ENCODE assay signal across 6 cellular contexts in genomic region chr17:75271955-75272847, GRCh38. TPM values are rescaled to one million over a fixed set of nuclear protein-coding genes. Genes with fewer than 3 reads are reported as not detected.
DNase-seq lines count a peak whose midpoint lies in the region; ATAC-seq lines count a peak whose summit lies in the region.

No MANE protein-coding gene starts in this region.

- H3K4me1 Mint-ChIP-seq in naive thymus-derived CD8-positive, alpha-beta T cell: peaks cover 13 to 34% (median 28%) of the 10 kb centered on the region in 4 donors

- H3K27ac Mint-ChIP-seq in naive thymus-derived CD8-positive, alpha-beta T cell: peak overlapping the region; percentile 65 to 93 (median 90)

- H3K27me3 Mint-ChIP-seq in naive thymus-derived CD8-positive, alpha-beta T cell: no peaks in the 10 kb centered on the region

- peaks cover 0 to 9% (median 0%) of the 10 kb centered on the region in 3 donors for H3K36me3 Mint-ChIP-seq in naive thymus-derived CD8-positive, alpha-beta T cell

- no peaks in the 10 kb centered on the region for H3K9me3 Mint-ChIP-seq in naive thymus-derived CD8-positive, alpha-beta T cell

- no peak for ATAC-seq in naive thymus-derived CD8-positive, alpha-beta T cell
- ATAC-seq in HG03342 (IDR thresholded peaks at IDR 0.05; ENCODE audit: unreplicated experiment): no peak

- peak; percentile 43 for DNase-seq in NCI-H82 (lab: John Stamatoyannopoulos, UW)
- DNase-seq in NCI-H82 treated with DMSO at 0.1 percent for 48 hours (lab: John Stamatoyannopoulos, UW; ENCODE audit: unreplicated experiment): no peak
- peak; percentile 75 for DNase-seq in astrocyte of the hippocampus (ENCODE audit: low read depth, low spot score)
- DNase-seq in naive thymus-derived CD8-positive, alpha-beta T cell: no peak
- DNase-seq in SKM-1 treated with dmso at 0.1 percent for 144 hours (lab: John Stamatoyannopoulos, UW; ENCODE audit: unreplicated experiment): no peak

- POLR2A ChIA-PET in naive thymus-derived CD8-positive, alpha-beta T cell (lab: Charles Lee): interaction anchor here (0.8 to 5.2 kb wide), 10 partner anchors 12 to 504 kb away, joined by 3 to 128 read pairs (median 10); partner anchors contain the start of genes FDXR, GGA3, GRB2 and MRPS7

- peak overlapping the region; percentile 76 to 91 (median 84) for H3K4me3 Mint-ChIP-seq in naive thymus-derived CD8-positive, alpha-beta T cell

RNA-seq across cellular contexts. Expression of gene MIF4GD, which starts 1.2 kb away (rescaled TPM):
- total RNA-seq in naive thymus-derived CD8-positive, alpha-beta T cell: 10 to 100 TPM; 37.3 to 39.4 TPM
- 10 to 100 TPM; 76.2 to 96.6 (median 90.5) TPM for polyA plus RNA-seq in naive thymus-derived CD8-positive, alpha-beta T cell

RNA-seq across cellular contexts. Expression of gene MRPS7, which starts 10.5 kb away (rescaled TPM):
- 10 to 100 TPM; 40.5 to 41.1 TPM for total RNA-seq in naive thymus-derived CD8-positive, alpha-beta T cell
- 100 to 1,000 TPM; 113 to 132 (median 122) TPM for polyA plus RNA-seq in naive thymus-derived CD8-positive, alpha-beta T cell

RNA-seq across cellular contexts. Expression of gene GGA3, which starts 10.8 kb away (rescaled TPM):
- 100 to 1,000 TPM; 105 to 107 TPM for total RNA-seq in naive thymus-derived CD8-positive, alpha-beta T cell
- 10 to 100 TPM in 2 of 3 donors, 1 to 10 TPM in 1; 6.2 to 20.1 (median 14.7) TPM for polyA plus RNA-seq in naive thymus-derived CD8-positive, alpha-beta T cell

RNA-seq across cellular contexts. Expression of gene SLC25A19, which starts 17.0 kb away (rescaled TPM):
- total RNA-seq in naive thymus-derived CD8-positive, alpha-beta T cell: 10 to 100 TPM; 20.5 to 22.5 TPM
- polyA plus RNA-seq in naive thymus-derived CD8-positive, alpha-beta T cell: 10 to 100 TPM; 11.2 to 15.4 (median 13.3) TPM

Comparison
In these comparisons a context has a peak if more than half of its experiments do, and no peak if none do; other contexts are left out.
1. DNase-seq: peak in NCI-H82 (single experiment) and astrocyte of the hippocampus (single experiment); none in NCI-H82 treated with DMSO at 0.1 percent for 48 hours (single experiment), naive thymus-derived CD8-positive, alpha-beta T cell (0 of 10) and SKM-1 treated with dmso at 0.1 percent for 144 hours (single experiment).